In genomic region chr12:14322403-14322802, GRCh38 we compare ENCODE assay signal across 1 cellular context.
TF ChIP-seq lines count a peak whose summit lies in the region.

No MANE protein-coding gene starts in this region.

TF ChIP-seq in WTC11, 78 proteins besides CTCF, POLR2A, EP300 and RAD21 (continued from another document):
- TF ChIP-seq AR (CRISPR knock-in tag; IDR thresholded peaks at IDR 0.05) (no peak), ETV6 (CRISPR knock-in tag; IDR thresholded peaks at IDR 0.05) (no peak), ELF4 (CRISPR knock-in tag; IDR thresholded peaks at IDR 0.05; ENCODE audit: low read depth) (no peak), E2F4 (CRISPR knock-in tag; IDR thresholded peaks at IDR 0.05; ENCODE audit: borderline replicate concordance, low read depth) (no peak), PRRX2 (CRISPR knock-in tag; IDR thresholded peaks at IDR 0.05) (no peak), TEAD4 (CRISPR knock-in tag; IDR thresholded peaks at IDR 0.05) (no peak)
- TF ChIP-seq, protein P1, sequence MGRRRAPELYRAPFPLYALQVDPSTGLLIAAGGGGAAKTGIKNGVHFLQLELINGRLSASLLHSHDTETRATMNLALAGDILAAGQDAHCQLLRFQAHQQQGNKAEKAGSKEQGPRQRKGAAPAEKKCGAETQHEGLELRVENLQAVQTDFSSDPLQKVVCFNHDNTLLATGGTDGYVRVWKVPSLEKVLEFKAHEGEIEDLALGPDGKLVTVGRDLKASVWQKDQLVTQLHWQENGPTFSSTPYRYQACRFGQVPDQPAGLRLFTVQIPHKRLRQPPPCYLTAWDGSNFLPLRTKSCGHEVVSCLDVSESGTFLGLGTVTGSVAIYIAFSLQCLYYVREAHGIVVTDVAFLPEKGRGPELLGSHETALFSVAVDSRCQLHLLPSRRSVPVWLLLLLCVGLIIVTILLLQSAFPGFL (CRISPR knock-in tag; IDR thresholded peaks at IDR 0.05; ENCODE audit: borderline replicate concordance): no peak
- TF ChIP-seq, protein P2, sequence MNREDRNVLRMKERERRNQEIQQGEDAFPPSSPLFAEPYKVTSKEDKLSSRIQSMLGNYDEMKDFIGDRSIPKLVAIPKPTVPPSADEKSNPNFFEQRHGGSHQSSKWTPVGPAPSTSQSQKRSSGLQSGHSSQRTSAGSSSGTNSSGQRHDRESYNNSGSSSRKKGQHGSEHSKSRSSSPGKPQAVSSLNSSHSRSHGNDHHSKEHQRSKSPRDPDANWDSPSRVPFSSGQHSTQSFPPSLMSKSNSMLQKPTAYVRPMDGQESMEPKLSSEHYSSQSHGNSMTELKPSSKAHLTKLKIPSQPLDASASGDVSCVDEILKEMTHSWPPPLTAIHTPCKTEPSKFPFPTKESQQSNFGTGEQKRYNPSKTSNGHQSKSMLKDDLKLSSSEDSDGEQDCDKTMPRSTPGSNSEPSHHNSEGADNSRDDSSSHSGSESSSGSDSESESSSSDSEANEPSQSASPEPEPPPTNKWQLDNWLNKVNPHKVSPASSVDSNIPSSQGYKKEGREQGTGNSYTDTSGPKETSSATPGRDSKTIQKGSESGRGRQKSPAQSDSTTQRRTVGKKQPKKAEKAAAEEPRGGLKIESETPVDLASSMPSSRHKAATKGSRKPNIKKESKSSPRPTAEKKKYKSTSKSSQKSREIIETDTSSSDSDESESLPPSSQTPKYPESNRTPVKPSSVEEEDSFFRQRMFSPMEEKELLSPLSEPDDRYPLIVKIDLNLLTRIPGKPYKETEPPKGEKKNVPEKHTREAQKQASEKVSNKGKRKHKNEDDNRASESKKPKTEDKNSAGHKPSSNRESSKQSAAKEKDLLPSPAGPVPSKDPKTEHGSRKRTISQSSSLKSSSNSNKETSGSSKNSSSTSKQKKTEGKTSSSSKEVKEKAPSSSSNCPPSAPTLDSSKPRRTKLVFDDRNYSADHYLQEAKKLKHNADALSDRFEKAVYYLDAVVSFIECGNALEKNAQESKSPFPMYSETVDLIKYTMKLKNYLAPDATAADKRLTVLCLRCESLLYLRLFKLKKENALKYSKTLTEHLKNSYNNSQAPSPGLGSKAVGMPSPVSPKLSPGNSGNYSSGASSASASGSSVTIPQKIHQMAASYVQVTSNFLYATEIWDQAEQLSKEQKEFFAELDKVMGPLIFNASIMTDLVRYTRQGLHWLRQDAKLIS (CRISPR knock-in tag; IDR thresholded peaks at IDR 0.05; ENCODE audit: borderline replicate concordance): no peak
TF ChIP-seq in WTC11: peak in this region for 0.
